Comparison of ENCODE assay signal across 2 cellular contexts in the genomic region with DNA sequence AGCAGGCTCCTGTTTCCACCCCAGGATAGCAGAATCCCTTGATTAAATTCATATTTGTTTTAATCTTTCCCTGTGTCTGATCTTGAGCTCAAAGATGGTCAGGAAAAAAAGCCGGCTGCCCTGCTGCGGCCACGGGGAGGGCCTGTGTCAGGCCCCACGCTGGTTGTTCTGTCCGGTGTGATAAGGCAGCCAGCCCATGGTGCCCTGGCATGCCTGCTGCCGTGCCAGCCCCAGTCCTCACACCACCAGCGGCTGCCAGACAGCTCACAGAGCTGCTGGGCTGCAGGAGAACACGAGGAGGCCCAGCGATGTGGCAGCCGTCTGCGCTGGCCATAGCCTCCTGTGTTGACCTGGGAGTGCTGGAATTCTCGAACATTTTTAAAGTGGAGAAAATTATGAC.
TF ChIP-seq lines count a peak whose summit lies in the region.

No MANE protein-coding gene starts in this region.

TF ChIP-seq in SK-N-SH, 30 proteins besides CTCF, POLR2A, EP300 and RAD21 (continued from another document):
- TF ChIP-seq, protein P1, sequence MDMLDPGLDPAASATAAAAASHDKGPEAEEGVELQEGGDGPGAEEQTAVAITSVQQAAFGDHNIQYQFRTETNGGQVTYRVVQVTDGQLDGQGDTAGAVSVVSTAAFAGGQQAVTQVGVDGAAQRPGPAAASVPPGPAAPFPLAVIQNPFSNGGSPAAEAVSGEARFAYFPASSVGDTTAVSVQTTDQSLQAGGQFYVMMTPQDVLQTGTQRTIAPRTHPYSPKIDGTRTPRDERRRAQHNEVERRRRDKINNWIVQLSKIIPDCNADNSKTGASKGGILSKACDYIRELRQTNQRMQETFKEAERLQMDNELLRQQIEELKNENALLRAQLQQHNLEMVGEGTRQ (IDR thresholded peaks at IDR 0.05; ENCODE audit: borderline replicate concordance, low read depth, low read length): no peak
- TF ChIP-seq, protein P2, sequence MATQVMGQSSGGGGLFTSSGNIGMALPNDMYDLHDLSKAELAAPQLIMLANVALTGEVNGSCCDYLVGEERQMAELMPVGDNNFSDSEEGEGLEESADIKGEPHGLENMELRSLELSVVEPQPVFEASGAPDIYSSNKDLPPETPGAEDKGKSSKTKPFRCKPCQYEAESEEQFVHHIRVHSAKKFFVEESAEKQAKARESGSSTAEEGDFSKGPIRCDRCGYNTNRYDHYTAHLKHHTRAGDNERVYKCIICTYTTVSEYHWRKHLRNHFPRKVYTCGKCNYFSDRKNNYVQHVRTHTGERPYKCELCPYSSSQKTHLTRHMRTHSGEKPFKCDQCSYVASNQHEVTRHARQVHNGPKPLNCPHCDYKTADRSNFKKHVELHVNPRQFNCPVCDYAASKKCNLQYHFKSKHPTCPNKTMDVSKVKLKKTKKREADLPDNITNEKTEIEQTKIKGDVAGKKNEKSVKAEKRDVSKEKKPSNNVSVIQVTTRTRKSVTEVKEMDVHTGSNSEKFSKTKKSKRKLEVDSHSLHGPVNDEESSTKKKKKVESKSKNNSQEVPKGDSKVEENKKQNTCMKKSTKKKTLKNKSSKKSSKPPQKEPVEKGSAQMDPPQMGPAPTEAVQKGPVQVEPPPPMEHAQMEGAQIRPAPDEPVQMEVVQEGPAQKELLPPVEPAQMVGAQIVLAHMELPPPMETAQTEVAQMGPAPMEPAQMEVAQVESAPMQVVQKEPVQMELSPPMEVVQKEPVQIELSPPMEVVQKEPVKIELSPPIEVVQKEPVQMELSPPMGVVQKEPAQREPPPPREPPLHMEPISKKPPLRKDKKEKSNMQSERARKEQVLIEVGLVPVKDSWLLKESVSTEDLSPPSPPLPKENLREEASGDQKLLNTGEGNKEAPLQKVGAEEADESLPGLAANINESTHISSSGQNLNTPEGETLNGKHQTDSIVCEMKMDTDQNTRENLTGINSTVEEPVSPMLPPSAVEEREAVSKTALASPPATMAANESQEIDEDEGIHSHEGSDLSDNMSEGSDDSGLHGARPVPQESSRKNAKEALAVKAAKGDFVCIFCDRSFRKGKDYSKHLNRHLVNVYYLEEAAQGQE (IDR thresholded peaks at IDR 0.05; ENCODE audit: low read depth, low read length): no peak
- TF ChIP-seq EZH2phosphoT487 (IDR thresholded peaks at IDR 0.05; ENCODE audit: borderline replicate concordance, low read depth) (no peak), GABPA (IDR thresholded peaks at IDR 0.05; ENCODE audit: low read depth) (no peak), RCOR1 (IDR thresholded peaks at IDR 0.05; ENCODE audit: low read length) (0 out of 2 replicates have a peak, but pooled peaks have one; percentile 9), USF1 (IDR thresholded peaks at IDR 0.05; ENCODE audit: borderline replicate concordance, low read depth) (no peak), MXI1 (IDR thresholded peaks at IDR 0.05; ENCODE audit: low read depth, low read length) (peak; percentile 66; the same call in 1 of the 2 replicates), FOSL2 (IDR thresholded peaks at IDR 0.05; ENCODE audit: borderline replicate concordance, low read depth) (no peak), SMC3 (IDR thresholded peaks at IDR 0.05; ENCODE audit: low read depth, low read length) (no peak), IRF3 (IDR thresholded peaks at IDR 0.05; ENCODE audit: low read depth, low read length) (no peak), FOXM1 (IDR thresholded peaks at IDR 0.05; ENCODE audit: low read depth) (no peak), SIN3A (IDR thresholded peaks at IDR 0.05; ENCODE audit: borderline replicate concordance, low read depth, low read length) (no peak), JUND (IDR thresholded peaks at IDR 0.05) (no peak), ZBTB33 (IDR thresholded peaks at IDR 0.05; ENCODE audit: borderline replicate concordance, low read depth) (no peak), TCF12 (IDR thresholded peaks at IDR 0.05) (no peak)

TF ChIP-seq in SK-N-SH treated with all-trans-retinoic acid at 6 μM for 48 hours, 23 proteins besides CTCF, POLR2A, EP300 and RAD21 (continued from another document):
- TF ChIP-seq, protein P3, sequence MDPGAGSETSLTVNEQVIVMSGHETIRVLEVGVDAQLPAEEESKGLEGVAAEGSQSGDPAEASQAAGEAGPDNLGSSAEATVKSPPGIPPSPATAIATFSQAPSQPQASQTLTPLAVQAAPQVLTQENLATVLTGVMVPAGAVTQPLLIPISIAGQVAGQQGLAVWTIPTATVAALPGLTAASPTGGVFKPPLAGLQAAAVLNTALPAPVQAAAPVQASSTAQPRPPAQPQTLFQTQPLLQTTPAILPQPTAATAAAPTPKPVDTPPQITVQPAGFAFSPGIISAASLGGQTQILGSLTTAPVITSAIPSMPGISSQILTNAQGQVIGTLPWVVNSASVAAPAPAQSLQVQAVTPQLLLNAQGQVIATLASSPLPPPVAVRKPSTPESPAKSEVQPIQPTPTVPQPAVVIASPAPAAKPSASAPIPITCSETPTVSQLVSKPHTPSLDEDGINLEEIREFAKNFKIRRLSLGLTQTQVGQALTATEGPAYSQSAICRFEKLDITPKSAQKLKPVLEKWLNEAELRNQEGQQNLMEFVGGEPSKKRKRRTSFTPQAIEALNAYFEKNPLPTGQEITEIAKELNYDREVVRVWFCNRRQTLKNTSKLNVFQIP (CRISPR knock-in tag; IDR thresholded peaks at IDR 0.05; ENCODE audit: borderline replicate concordance, low read depth): no peak
- TF ChIP-seq, protein P4, sequence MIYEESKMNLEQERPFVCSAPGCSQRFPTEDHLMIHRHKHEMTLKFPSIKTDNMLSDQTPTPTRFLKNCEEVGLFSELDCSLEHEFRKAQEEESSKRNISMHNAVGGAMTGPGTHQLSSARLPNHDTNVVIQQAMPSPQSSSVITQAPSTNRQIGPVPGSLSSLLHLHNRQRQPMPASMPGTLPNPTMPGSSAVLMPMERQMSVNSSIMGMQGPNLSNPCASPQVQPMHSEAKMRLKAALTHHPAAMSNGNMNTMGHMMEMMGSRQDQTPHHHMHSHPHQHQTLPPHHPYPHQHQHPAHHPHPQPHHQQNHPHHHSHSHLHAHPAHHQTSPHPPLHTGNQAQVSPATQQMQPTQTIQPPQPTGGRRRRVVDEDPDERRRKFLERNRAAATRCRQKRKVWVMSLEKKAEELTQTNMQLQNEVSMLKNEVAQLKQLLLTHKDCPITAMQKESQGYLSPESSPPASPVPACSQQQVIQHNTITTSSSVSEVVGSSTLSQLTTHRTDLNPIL (CRISPR knock-in tag; IDR thresholded peaks at IDR 0.05; ENCODE audit: low read depth): no peak
- TF ChIP-seq ZFP30 (CRISPR knock-in tag; IDR thresholded peaks at IDR 0.05): no peak
TF ChIP-seq in SK-N-SH treated with all-trans-retinoic acid at 6 μM for 48 hours: peak in this region for 0.
